Comparison of ENCODE assay signal across 25 cellular contexts in the genomic region with DNA sequence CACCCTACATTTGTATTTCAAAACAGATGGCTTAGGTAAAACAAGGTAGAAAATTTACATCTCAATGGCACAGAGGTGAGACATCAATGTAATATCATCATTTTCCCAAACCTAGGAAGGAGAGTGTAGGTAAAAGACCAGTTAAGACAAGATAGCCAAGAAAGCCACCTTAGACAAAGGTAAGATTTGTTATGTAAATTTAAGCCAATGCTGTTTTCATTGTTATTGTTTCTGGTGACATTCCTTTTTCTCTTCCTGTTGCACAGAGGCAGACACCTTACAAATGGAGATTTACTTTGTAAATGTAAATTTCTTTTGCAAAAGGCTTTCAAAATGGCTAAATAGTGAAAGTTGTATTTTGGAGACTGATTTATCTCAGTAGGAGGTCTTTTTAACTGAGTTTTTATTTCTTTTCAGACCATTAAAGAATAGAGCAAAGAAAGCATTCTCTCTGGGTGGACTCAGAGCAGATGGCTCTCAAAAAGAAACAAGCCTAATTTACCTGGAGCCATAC.
"Had no signal": no experiment of that assay in that cellular context is flagged by ENCODE, and none has a peak within 500 bp of the region (broad histone marks: within the 10 kb centered on the region; RNA-seq: fewer than 3 reads in every experiment).

No MANE protein-coding gene starts in this region.

- DNase-seq: activated CD4-positive, alpha-beta memory T cell treated with anti-CD3 and anti-CD28 coated beads for 36 hours; activated CD4-positive, alpha-beta T cell treated with anti-CD3 and anti-CD28 coated beads, Interleukin-2, amount 10 ng/mL, durations not matched to agents 7 days and 5 days; activated CD4-positive, CD25-positive, alpha-beta regulatory T cell; activated CD8-positive, alpha-beta memory T cell treated with anti-CD3 and anti-CD28 coated beads for 24 hours; activated effector memory CD4-positive, alpha-beta T cell treated with anti-CD3 and anti-CD28 coated beads, Interleukin-2, amount 50 U/mL, for 16 hours; activated naive CD4-positive, alpha-beta T cell treated with anti-CD3 and anti-CD28 coated beads for 36 hours; activated T-cell treated with anti-CD3 and anti-CD28 coated beads, Interleukin-2, amount 50 U/mL, for 4 hours; amygdala; Karpas-422; MM.1S; NCI-H1105; NCI-H1436; NCI-H1694 treated with DMSO at 0.1 percent for 48 hours; NCI-H2029 treated with DMSO at 0.1 percent for 48 hours; NCI-H446; NCI-H524; PC-3; SHP77; T-cell; T-helper 2 cell; T1000 had no signal

- H3K27ac ChIP-seq: SJSA1 had no signal

- H3K4me1 Mint-ChIP-seq: activated CD4-positive, alpha-beta T cell treated with anti-CD3 and anti-CD28 coated beads, Interleukin-2, amount 10 ng/mL, durations not matched to agents 7 days and 5 days; central memory CD8-positive, alpha-beta T cell had no signal

- H3K27me3 ChIP-seq: SJSA1 had no signal

- H3K4me1 ChIP-seq: SJSA1 had no signal

- H3K36me3 ChIP-seq: SJSA1 had no signal

- H3K4me3 Mint-ChIP-seq: activated CD4-positive, alpha-beta memory T cell treated with anti-CD3 and anti-CD28 coated beads for 36 hours; activated CD4-positive, alpha-beta T cell treated with anti-CD3 and anti-CD28 coated beads, Interleukin-2, amount 10 ng/mL, durations not matched to agents 7 days and 5 days; activated naive CD4-positive, alpha-beta T cell treated with anti-CD3 and anti-CD28 coated beads for 36 hours; activated naive CD8-positive, alpha-beta T cell; activated T-cell treated with anti-CD3 and anti-CD28 coated beads, Interleukin-2, amount 50 U/mL, for 4 hours; brain; central memory CD8-positive, alpha-beta T cell; T-cell had no signal

- H3K4me3 ChIP-seq: SJSA1 had no signal

- H3K36me3 Mint-ChIP-seq: brain, T-cell had no signal

- H3K9me3 Mint-ChIP-seq: central memory CD8-positive, alpha-beta T cell had no signal

- H3K27me3 Mint-ChIP-seq: activated CD4-positive, alpha-beta memory T cell treated with anti-CD3 and anti-CD28 coated beads for 36 hours; activated naive CD8-positive, alpha-beta T cell; brain had no signal

- ATAC-seq: activated T-cell treated with anti-CD3 and anti-CD28 coated beads, Interleukin-2, amount 50 U/mL, for 4 hours; PC-3; T-cell had no signal

- H3K27ac Mint-ChIP-seq: activated CD4-positive, alpha-beta memory T cell treated with anti-CD3 and anti-CD28 coated beads for 36 hours; activated CD4-positive, alpha-beta T cell treated with anti-CD3 and anti-CD28 coated beads, Interleukin-2, amount 10 ng/mL, durations not matched to agents 7 days and 5 days; activated naive CD4-positive, alpha-beta T cell treated with anti-CD3 and anti-CD28 coated beads for 36 hours; activated naive CD8-positive, alpha-beta T cell; brain; T-cell had no signal
